In the genomic region with DNA sequence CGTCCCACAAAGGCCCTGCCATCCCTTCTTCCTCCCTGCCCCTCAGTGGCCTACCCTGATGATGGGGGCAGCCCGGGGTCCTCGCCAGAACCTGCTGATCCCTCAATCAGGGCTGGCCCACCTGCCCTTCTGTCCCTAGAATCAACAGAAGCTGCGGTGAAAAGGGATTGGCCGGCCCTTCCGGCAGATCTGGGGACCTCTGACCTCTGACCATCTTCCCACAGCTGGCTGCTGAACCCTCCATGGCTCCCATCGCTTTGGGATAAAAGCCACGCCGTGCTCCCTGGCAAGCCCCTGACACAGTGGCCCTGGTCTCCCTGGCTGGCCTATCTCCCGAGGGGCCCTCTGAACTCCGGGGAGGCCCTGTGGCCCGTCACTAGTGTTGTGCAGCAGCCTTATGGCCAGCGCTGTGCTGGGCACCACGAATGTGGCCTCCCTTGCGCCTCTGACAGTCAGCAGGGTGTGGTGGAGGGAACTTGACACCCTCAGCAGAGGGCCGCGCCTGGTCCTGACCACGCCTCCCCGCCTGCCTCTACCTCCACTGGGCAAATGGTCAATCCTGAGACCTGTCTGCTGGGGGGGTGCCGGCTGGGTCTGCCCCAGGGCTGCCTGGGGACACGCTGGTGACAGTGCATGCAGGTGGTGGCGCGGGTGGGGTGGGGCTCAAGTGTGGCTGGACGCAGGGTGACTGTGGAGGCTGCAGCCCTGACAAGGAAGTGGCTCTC, we compare ENCODE assay signal across 18 cellular contexts.
"Had no signal": no experiment of that assay in that cellular context is flagged by ENCODE, and none has a peak within 500 bp of the region (broad histone marks: within the 10 kb centered on the region; RNA-seq: fewer than 3 reads in every experiment).

No MANE protein-coding gene starts in this region.

- ATAC-seq: effector memory CD8-positive, alpha-beta T cell; gastrocnemius medialis; left cardiac atrium; stimulated activated naive CD8-positive, alpha-beta T cell treated with anti-CD3 and anti-CD28 coated beads, Interleukin-15, Interleukin-2, amounts not matched to agents 100 U/mL and 50 U/mL, for 24 hours; upper lobe of right lung had no signal

- H3K36me3 ChIP-seq: gastrocnemius medialis, neutrophil, sigmoid colon, tibial artery, upper lobe of right lung, vagina had no signal

- H3K9me3 ChIP-seq: esophagus muscularis mucosa, gastrocnemius medialis, neutrophil, sigmoid colon, tibial artery, upper lobe of right lung, vagina had no signal

- DNase-seq: effector memory CD8-positive, alpha-beta T cell; gastrocnemius medialis; kidney; left cardiac atrium; mesendoderm; naive B cell; posterior cingulate gyrus; sigmoid colon; stimulated activated CD4-positive, alpha-beta T cell treated with anti-CD3 and anti-CD28 coated beads, Interleukin-2, amount 100 ng/mL, for 24 hours; stimulated activated naive CD8-positive, alpha-beta T cell treated with anti-CD3 and anti-CD28 coated beads, Interleukin-15, Interleukin-2, amounts not matched to agents 100 U/mL and 50 U/mL, for 24 hours; tibial artery; upper lobe of right lung had no signal

- H3K4me3 ChIP-seq: esophagus muscularis mucosa, gastrocnemius medialis, sigmoid colon, skin epidermis, tibial artery, upper lobe of right lung, vagina had no signal

- H3K27me3 ChIP-seq: esophagus muscularis mucosa, gastrocnemius medialis, neutrophil, upper lobe of right lung, vagina had no signal

- FAIRE-seq: colon, kidney had no signal

- H3K27ac ChIP-seq: epithelial cell of prostate, esophagus muscularis mucosa, gastrocnemius medialis, neutrophil, sigmoid colon, skin epidermis, tibial artery, upper lobe of right lung, vagina had no signal

- H3K4me1 ChIP-seq: gastrocnemius medialis, tibial artery, vagina had no signal
